Comparison of ENCODE assay signal across 11 cellular contexts in genomic region chr2:143433158-143433557, GRCh38.
A peak's percentile ranks its signal among the peaks of the same experiment; 100 is the strongest.
DNase-seq lines count a peak whose midpoint lies in the region; ATAC-seq, FAIRE-seq and TF ChIP-seq lines count a peak whose summit lies in the region.
"Had no signal": no experiment of that assay in that cellular context is flagged by ENCODE, and none has a peak within 500 bp of the region (broad histone marks: within the 10 kb centered on the region; RNA-seq: fewer than 3 reads in every experiment).

No MANE protein-coding gene starts in this region.

- no peaks in the 10 kb centered on the region for H3K36me3 Mint-ChIP-seq in endodermal cell (ENCODE audit: low read depth)
- peaks cover 4% of the 10 kb centered on the region for H3K36me3 Mint-ChIP-seq in stimulated activated memory B cell treated with anti-CD40 and anti-IgM and Interleukin-4, amounts not matched to agents 10 μg/mL and 1 μg/mL and 100 μg/mL, for 72 hours

- H3K9me3 ChIP-seq in endodermal cell (ENCODE audit: control insufficient read depth, low read length) (no peaks in the 10 kb centered on the region), pancreas (no peaks in the 10 kb centered on the region)

- no peak overlapping the region for H2BK15ac ChIP-seq in mesendoderm (replicated peaks; ENCODE audit: low read depth)

- H3K27ac ChIP-seq in endodermal cell (ENCODE audit: low read depth, low read length): no peak overlapping the region
- H3K27ac ChIP-seq in mesendoderm (ENCODE audit: low read depth, low read length): no peak overlapping the region
- no peak overlapping the region for H3K27ac ChIP-seq in pancreas

- H4K5ac ChIP-seq in mesendoderm (ENCODE audit: low read length): no peak overlapping the region

- H3K9me3 Mint-ChIP-seq in endodermal cell: no peaks in the 10 kb centered on the region
- no peaks in the 10 kb centered on the region for H3K9me3 Mint-ChIP-seq in stimulated activated memory B cell treated with anti-CD40 and anti-IgM and Interleukin-4, amounts not matched to agents 10 μg/mL and 1 μg/mL and 100 μg/mL, for 72 hours

- TF ChIP-seq CTCF in endodermal cell (conservative IDR thresholded peaks at IDR 0.05) (peak; percentile 43), pancreas (IDR thresholded peaks at IDR 0.05) (no peak)

- H3K18ac ChIP-seq in mesendoderm (ENCODE audit: low read length): no peak overlapping the region

- H3K4me1 ChIP-seq in endodermal cell (ENCODE audit: control insufficient read depth, insufficient read depth, low read length) (no peaks in the 10 kb centered on the region), mesendoderm (ENCODE audit: control insufficient read depth, low read depth, low read length) (no peaks in the 10 kb centered on the region), pancreas (peaks cover 10 to 27% (median 20%) of the 10 kb centered on the region in 3 donors)

- no peak overlapping the region for H2AK5ac ChIP-seq in mesendoderm (ENCODE audit: low read length)

- no peak overlapping the region for H3K27ac Mint-ChIP-seq in endodermal cell
- no peak overlapping the region for H3K27ac Mint-ChIP-seq in stimulated activated memory B cell treated with anti-CD40 and anti-IgM and Interleukin-4, amounts not matched to agents 10 μg/mL and 1 μg/mL and 100 μg/mL, for 72 hours

- DNase-seq in COR-L47 (lab: John Stamatoyannopoulos, UW) (peak; percentile 1), M059J (ENCODE audit: low read depth) (peak; percentile 26), endodermal cell (no peak), mesendoderm (peak; percentile 20), pancreas (no peak), kidney glomerular epithelial cell (lab: John Stamatoyannopoulos, UW) (no peak)
- DNase-seq: Calu3, posterior cingulate gyrus had no signal

- H2BK5ac ChIP-seq in mesendoderm (ENCODE audit: low read length): no peak overlapping the region

- no peak overlapping the region for H2BK120ac ChIP-seq in mesendoderm (ENCODE audit: low read depth, low read length)

- no peaks in the 10 kb centered on the region for H3K79me1 ChIP-seq in mesendoderm (ENCODE audit: low read length)

- intact Hi-C loops in pancreas (cut with DNase I): no loop called here

- H3K56ac ChIP-seq in mesendoderm (ENCODE audit: low read length): no peak overlapping the region

- no peak overlapping the region for H3K4me3 Mint-ChIP-seq in endodermal cell
- H3K4me3 Mint-ChIP-seq in stimulated activated memory B cell treated with anti-CD40 and anti-IgM and Interleukin-4, amounts not matched to agents 10 μg/mL and 1 μg/mL and 100 μg/mL, for 72 hours: no peak overlapping the region

- H3K4me2 ChIP-seq in mesendoderm (ENCODE audit: low read length): no peak overlapping the region

- FAIRE-seq in pancreas (lab: Jason Lieb, UNC): no peak
- FAIRE-seq: bronchial epithelial cell had no signal

- no peaks in the 10 kb centered on the region for H3K79me2 ChIP-seq in mesendoderm (ENCODE audit: control insufficient read depth, insufficient read depth, low read length)

- no peaks in the 10 kb centered on the region for H3K4me1 Mint-ChIP-seq in endodermal cell
- H3K4me1 Mint-ChIP-seq in stimulated activated memory B cell treated with anti-CD40 and anti-IgM and Interleukin-4, amounts not matched to agents 10 μg/mL and 1 μg/mL and 100 μg/mL, for 72 hours: peaks cover 4% of the 10 kb centered on the region

- no peak overlapping the region for H3K4ac ChIP-seq in mesendoderm (ENCODE audit: low read depth, low read length)

- no peaks in the 10 kb centered on the region for H3K27me3 Mint-ChIP-seq in endodermal cell (ENCODE audit: insufficient read depth)
- H3K27me3 Mint-ChIP-seq in stimulated activated memory B cell treated with anti-CD40 and anti-IgM and Interleukin-4, amounts not matched to agents 10 μg/mL and 1 μg/mL and 100 μg/mL, for 72 hours: no peaks in the 10 kb centered on the region

- H3K23ac ChIP-seq in mesendoderm (ENCODE audit: low read length): no peak overlapping the region

- H4K8ac ChIP-seq in mesendoderm (ENCODE audit: low read depth, low read length): no peak overlapping the region

- H3K36me3 ChIP-seq in endodermal cell (ENCODE audit: control insufficient read depth, insufficient read depth, low read length): no peaks in the 10 kb centered on the region
- H3K36me3 ChIP-seq in mesendoderm (ENCODE audit: control insufficient read depth, insufficient read depth, low read length): no peaks in the 10 kb centered on the region
- H3K36me3 ChIP-seq in pancreas: no peaks in the 10 kb centered on the region

- ATAC-seq in pancreas (no peak), HG03045 (IDR thresholded peaks at IDR 0.05; ENCODE audit: unreplicated experiment) (no peak)
- no peak for ATAC-seq in stimulated activated memory B cell treated with anti-CD40 and anti-IgM and Interleukin-4, amounts not matched to agents 10 μg/mL and 1 μg/mL and 100 μg/mL, for 72 hours

- no peak overlapping the region for H3K9ac ChIP-seq in endodermal cell (ENCODE audit: extremely low read depth, low read length, poor library complexity, severe bottlenecking)
- H3K9ac ChIP-seq in mesendoderm (ENCODE audit: low read length): no peak overlapping the region

- 83 to 90% methylated on average over 3 of the region's 3 CpGs for WGBS in endodermal cell (ENCODE audit: insufficient coverage in 1 of 2, insufficient read length in 1 of 2), 2 experiments
- no CpG with 5 or more reads among the region's 3 CpGs for WGBS in mesendoderm (ENCODE audit: extremely low coverage, insufficient coverage, low lambda C conversion rate)
- 63 to 78% methylated on average over 3 of the region's 3 CpGs for WGBS in pancreas, 2 donors

- no peaks in the 10 kb centered on the region for H3K27me3 ChIP-seq in endodermal cell (ENCODE audit: control insufficient read depth, insufficient read depth, low read length, poor library complexity, severe bottlenecking)
- no peaks in the 10 kb centered on the region for H3K27me3 ChIP-seq in mesendoderm (ENCODE audit: insufficient read depth, low read length, poor library complexity)
- peaks cover 0 to 4% (median 0%) of the 10 kb centered on the region in 4 donors for H3K27me3 ChIP-seq in pancreas

- H3K4me3 ChIP-seq in endodermal cell (ENCODE audit: low read length) (no peak overlapping the region), mesendoderm (ENCODE audit: low read length) (no peak overlapping the region), pancreas (no peak overlapping the region)

Comparison
In these comparisons a context has a peak if more than half of its experiments do, and no peak if none do; other contexts are left out.
1. DNase-seq: peak in COR-L47 (single experiment), M059J (single experiment) and mesendoderm (single experiment); none in endodermal cell (single experiment), pancreas (0 of 6) and kidney glomerular epithelial cell (single experiment).